ENCODE assay signal across 11 cellular contexts in genomic region chr2:177171418-177171865, GRCh38. TPM values are rescaled to one million over a fixed set of nuclear protein-coding genes. Genes with fewer than 3 reads are reported as not detected.
A peak's percentile ranks its signal among the peaks of the same experiment; 100 is the strongest.
DNase-seq lines count a peak whose midpoint lies in the region; ATAC-seq and TF ChIP-seq lines count a peak whose summit lies in the region.
"Had no signal": no experiment of that assay in that cellular context is flagged by ENCODE, and none has a peak within 500 bp of the region (broad histone marks: within the 10 kb centered on the region; RNA-seq: fewer than 3 reads in every experiment).

No MANE protein-coding gene starts in this region.

- no peaks in the 10 kb centered on the region for H3K36me3 Mint-ChIP-seq in stimulated activated naive B cell treated with anti-CD40 and anti-IgM and Interleukin-4, amounts not matched to agents 10 μg/mL and 1 μg/mL and 100 μg/mL, for 72 hours
- H3K36me3 Mint-ChIP-seq: IgD-negative memory B cell had no signal

- DNase-seq in LNCaP clone FGC (ENCODE audit: low read depth) (peak; percentile 56), SKM-1 (lab: John Stamatoyannopoulos, UW; ENCODE audit: unreplicated experiment) (peak; percentile 83), left ventricle myocardium superior (no peak)
- DNase-seq in stimulated activated naive B cell treated with anti-CD40 and anti-IgM and Interleukin-4, amounts not matched to agents 10 μg/mL and 1 μg/mL and 100 μg/mL, for 72 hours = peak; percentile 18
- no peak for DNase-seq in effector CD4-positive, alpha-beta T cell
- DNase-seq: activated CD4-positive, alpha-beta T cell treated with anti-CD3 and anti-CD28 coated beads, Interleukin-2, amount 10 ng/mL, durations not matched to agents 7 days and 5 days; DND-41; stimulated activated CD4-positive, alpha-beta T cell treated with anti-CD3 and anti-CD28 coated beads, Interleukin-12 subunit alpha, Interleukin-12 subunit beta, amount 100 ng/mL, for 4 hours had no signal

- H3K27me3 Mint-ChIP-seq in stimulated activated naive B cell treated with anti-CD40 and anti-IgM and Interleukin-4, amounts not matched to agents 10 μg/mL and 1 μg/mL and 100 μg/mL, for 72 hours = no peaks in the 10 kb centered on the region

- H3K4me1 Mint-ChIP-seq in stimulated activated naive B cell treated with anti-CD40 and anti-IgM and Interleukin-4, amounts not matched to agents 10 μg/mL and 1 μg/mL and 100 μg/mL, for 72 hours = peaks cover 24 to 45% of the 10 kb centered on the region in 2 donors

- intact Hi-C loops in left ventricle myocardium superior (cut with micrococcal nuclease) = no loop called here

- peak overlapping the region; percentile 82 for H3K27ac Mint-ChIP-seq in stimulated activated naive B cell treated with anti-CD40 and anti-IgM and Interleukin-4, amounts not matched to agents 10 μg/mL and 1 μg/mL and 100 μg/mL, for 72 hours
- H3K27ac Mint-ChIP-seq: activated CD4-positive, alpha-beta T cell treated with anti-CD3 and anti-CD28 coated beads, Interleukin-2, amount 10 ng/mL, durations not matched to agents 7 days and 5 days; IgD-negative memory B cell had no signal

- H3K4me3 Mint-ChIP-seq in stimulated activated naive B cell treated with anti-CD40 and anti-IgM and Interleukin-4, amounts not matched to agents 10 μg/mL and 1 μg/mL and 100 μg/mL, for 72 hours = no peak overlapping the region
- H3K4me3 Mint-ChIP-seq: activated CD4-positive, alpha-beta T cell treated with anti-CD3 and anti-CD28 coated beads, Interleukin-2, amount 10 ng/mL, durations not matched to agents 7 days and 5 days had no signal

- H3K9me3 Mint-ChIP-seq in stimulated activated naive B cell treated with anti-CD40 and anti-IgM and Interleukin-4, amounts not matched to agents 10 μg/mL and 1 μg/mL and 100 μg/mL, for 72 hours = no peaks in the 10 kb centered on the region
- H3K9me3 Mint-ChIP-seq: activated CD4-positive, alpha-beta T cell treated with anti-CD3 and anti-CD28 coated beads, Interleukin-2, amount 10 ng/mL, durations not matched to agents 7 days and 5 days; IgD-negative memory B cell had no signal

- H3K4me3 ChIP-seq in LNCaP clone FGC (ENCODE audit: low read depth, low read length) = no peak overlapping the region

- ATAC-seq in left ventricle myocardium superior = peak; percentile 31
- ATAC-seq in stimulated activated naive B cell treated with anti-CD40 and anti-IgM and Interleukin-4, amounts not matched to agents 10 μg/mL and 1 μg/mL and 100 μg/mL, for 72 hours (replicated peaks) = peak; percentile 52 to 67
- no peak for ATAC-seq in HG03196 (IDR thresholded peaks at IDR 0.05; ENCODE audit: unreplicated experiment)
- ATAC-seq in GM21619 (IDR thresholded peaks at IDR 0.05; ENCODE audit: unreplicated experiment) = no peak

- TF ChIP-seq CTCF in LNCaP clone FGC (IDR thresholded peaks at IDR 0.05; ENCODE audit: control insufficient read depth, extremely low read depth, insufficient read depth) = no peak

RNA-seq across cellular contexts. Expression of gene HNRNPA3, which starts 41.2 kb away (rescaled TPM):
- total RNA-seq in left ventricle myocardium superior = 70.4 TPM

Comparison
In these comparisons a context has a peak if more than half of its experiments do, and no peak if none do; other contexts are left out.
1. DNase-seq: peak in LNCaP clone FGC (single experiment), SKM-1 (single experiment) and stimulated activated naive B cell treated with anti-CD40 and anti-IgM and Interleukin-4, amounts not matched to agents 10 μg/mL and 1 μg/mL and 100 μg/mL, for 72 hours (single experiment); none in left ventricle myocardium superior (single experiment) and effector CD4-positive, alpha-beta T cell (single experiment).
2. ATAC-seq: peak in left ventricle myocardium superior (single experiment) and stimulated activated naive B cell treated with anti-CD40 and anti-IgM and Interleukin-4, amounts not matched to agents 10 μg/mL and 1 μg/mL and 100 μg/mL, for 72 hours (2 of 2); none in HG03196 (single experiment) and GM21619 (single experiment).